Comparison of ENCODE assay signal across 1 cellular context in the genomic region with DNA sequence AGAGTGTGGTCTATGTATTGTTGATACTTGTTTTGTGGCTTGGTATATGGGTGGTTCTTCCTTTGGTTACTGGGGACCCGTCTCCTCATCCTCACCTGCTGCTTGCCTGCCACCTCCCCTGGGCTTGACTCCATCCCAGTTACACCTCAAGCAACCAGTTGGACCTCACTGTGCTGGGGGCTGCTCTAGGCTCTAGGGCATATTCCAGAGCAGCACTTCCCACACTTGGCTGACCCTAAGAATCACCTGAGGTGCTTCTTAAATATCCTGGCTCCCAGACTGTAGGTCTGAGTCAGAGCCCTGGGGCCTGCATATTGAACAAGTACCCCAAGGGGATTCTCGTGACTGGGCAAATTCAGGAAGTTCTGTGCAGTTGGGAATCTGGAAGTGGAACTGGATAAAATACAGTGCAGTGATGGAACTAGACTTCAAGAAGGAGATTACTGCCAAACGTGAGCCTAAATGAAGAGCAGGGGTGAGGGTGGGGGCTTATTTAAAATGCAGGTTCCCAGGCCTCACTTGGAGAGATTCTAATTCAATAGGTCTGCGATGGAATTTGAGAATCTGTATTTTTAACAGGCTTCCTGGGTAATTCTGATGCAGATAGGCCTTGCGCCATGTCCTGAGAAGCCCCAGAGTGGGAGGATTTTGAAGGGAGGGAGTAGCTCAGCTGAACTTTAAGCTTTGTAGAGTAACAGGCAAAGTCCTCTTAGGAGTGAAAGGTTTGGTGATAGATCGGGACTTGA.
TF ChIP-seq lines count a peak whose summit lies in the region.

No MANE protein-coding gene starts in this region.

TF ChIP-seq in IMR-90, 13 proteins besides CTCF, POLR2A, EP300 and RAD21 (continued from another document):
- no peak for TF ChIP-seq NFE2L2 (IDR thresholded peaks at IDR 0.05; ENCODE audit: low read depth, low read length)
- TF ChIP-seq MXI1 (IDR thresholded peaks at IDR 0.05; ENCODE audit: borderline replicate concordance, low read depth, low read length): no peak
- no peak for TF ChIP-seq MAZ (IDR thresholded peaks at IDR 0.05; ENCODE audit: borderline replicate concordance, low read depth, low read length)
- TF ChIP-seq RFX5 (IDR thresholded peaks at IDR 0.05; ENCODE audit: low read depth, low read length): no peak
- no peak for TF ChIP-seq CHD1 (IDR thresholded peaks at IDR 0.05; ENCODE audit: low read depth, low read length)
- TF ChIP-seq ELK1 (IDR thresholded peaks at IDR 0.05; ENCODE audit: borderline replicate concordance, low read depth, low read length): no peak
- no peak for TF ChIP-seq CEBPB (IDR thresholded peaks at IDR 0.05; ENCODE audit: low read depth, low read length)
- TF ChIP-seq BHLHE40 (IDR thresholded peaks at IDR 0.05; ENCODE audit: low read depth, low read length): no peak
- TF ChIP-seq, protein P1, sequence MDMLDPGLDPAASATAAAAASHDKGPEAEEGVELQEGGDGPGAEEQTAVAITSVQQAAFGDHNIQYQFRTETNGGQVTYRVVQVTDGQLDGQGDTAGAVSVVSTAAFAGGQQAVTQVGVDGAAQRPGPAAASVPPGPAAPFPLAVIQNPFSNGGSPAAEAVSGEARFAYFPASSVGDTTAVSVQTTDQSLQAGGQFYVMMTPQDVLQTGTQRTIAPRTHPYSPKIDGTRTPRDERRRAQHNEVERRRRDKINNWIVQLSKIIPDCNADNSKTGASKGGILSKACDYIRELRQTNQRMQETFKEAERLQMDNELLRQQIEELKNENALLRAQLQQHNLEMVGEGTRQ (IDR thresholded peaks at IDR 0.05; ENCODE audit: low read depth, low read length): no peak
- TF ChIP-seq SMC3 (IDR thresholded peaks at IDR 0.05; ENCODE audit: low read depth, low read length): no peak
